18 cellular contexts compared by ENCODE assay signal in the genomic region with DNA sequence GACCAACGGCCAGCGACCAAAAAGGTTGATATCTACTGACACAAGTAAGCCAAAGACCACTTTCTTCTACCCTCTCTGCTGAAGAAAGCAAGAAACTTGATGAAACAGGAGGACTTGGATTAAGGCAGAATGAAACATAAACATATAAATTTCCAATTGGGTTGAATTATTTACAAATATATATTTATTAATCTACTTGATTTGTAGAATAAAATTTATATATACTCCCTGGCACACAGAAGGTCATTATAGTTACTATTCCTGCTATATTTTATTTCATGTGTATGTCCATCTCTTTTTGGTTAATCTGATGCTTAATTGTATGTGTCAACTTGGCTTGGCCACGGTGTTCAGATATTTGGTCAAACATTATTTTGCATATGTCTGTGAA. TPM values are rescaled to one million over a fixed set of nuclear protein-coding genes. Genes with fewer than 3 reads are reported as not detected.
DNase-seq lines count a peak whose midpoint lies in the region; ATAC-seq and TF ChIP-seq lines count a peak whose summit lies in the region.
"Had no signal": no experiment of that assay in that cellular context is flagged by ENCODE, and none has a peak within 500 bp of the region (broad histone marks: within the 10 kb centered on the region; RNA-seq: fewer than 3 reads in every experiment).

No MANE protein-coding gene starts in this region.

- RAD21 ChIA-PET in HCT116 (lab: Charles Lee; ENCODE audit: low non-redundant PET in 1 of 2, low total read pairs in 2 of 2, uncharacterized antibody in 2 of 2, unreplicated experiment in 2 of 2) = no interaction called here

- peaks cover 2% of the 10 kb centered on the region for H3K36me3 Mint-ChIP-seq in progenitor cell of endocrine pancreas (ENCODE audit: insufficient read depth)
- H3K36me3 Mint-ChIP-seq in activated T-helper 2 cell treated with anti-CD3 and anti-CD28 coated beads, Interferon-gamma antibody, Interleukin-2, Interleukin-4, amounts not matched to agents 10 μg/mL and 5 μg/mL and 100 μg/mL, durations not matched to agents 14 hours and 24 hours and 36 hours (ENCODE audit: low read depth) = no peaks in the 10 kb centered on the region

- H4K20me1 ChIP-seq in HCT116 (ENCODE audit: insufficient read depth) (no peaks in the 10 kb centered on the region), fibroblast of lung (ENCODE audit: control insufficient read depth, extremely low read depth, insufficient read depth, low read length) (no peaks in the 10 kb centered on the region)

- H3K9me3 ChIP-seq in HCT116 (ENCODE audit: control insufficient read depth in 1 of 2, insufficient read depth in 1 of 2, low read depth in 1 of 2, low read length in 2 of 2) = no peaks in the 10 kb centered on the region
- H3K9me3 ChIP-seq in RWPE2 (ENCODE audit: severe bottlenecking) = no peaks in the 10 kb centered on the region
- no peaks in the 10 kb centered on the region for H3K9me3 ChIP-seq in fibroblast of lung (ENCODE audit: control insufficient read depth, insufficient read depth, low read depth, low read length)
- H3K9me3 ChIP-seq: BE2C had no signal

- TF ChIP-seq CTCF in HCT116 (IDR thresholded peaks at IDR 0.05 in 2 of 3, conservative IDR thresholded peaks at IDR 0.05 in 1 of 3; ENCODE audit: borderline replicate concordance in 1 of 3, insufficient read depth in 1 of 3, low read depth in 2 of 3, low read length in 2 of 3) (no peak), RWPE2 (IDR thresholded peaks at IDR 0.05; ENCODE audit: poor library complexity, severe bottlenecking) (no peak), fibroblast of lung (conservative IDR thresholded peaks at IDR 0.05 in 1 of 2, IDR thresholded peaks at IDR 0.05 in 1 of 2; ENCODE audit: low read depth in 1 of 2, low read length in 2 of 2) (no peak), progenitor cell of endocrine pancreas (IDR thresholded peaks at IDR 0.05; ENCODE audit: unreplicated experiment) (no peak), RWPE1 (conservative IDR thresholded peaks at IDR 0.05; ENCODE audit: low read depth) (no peak)

- 0 out of 2 replicates have a peak overlapping the region, but pooled peaks have one; percentile 13 for H3K4me2 ChIP-seq in HCT116 (ENCODE audit: low read length)
- H3K4me2 ChIP-seq in fibroblast of lung (ENCODE audit: extremely low read depth, insufficient read depth, low read length) = no peak overlapping the region

- DNase-seq in HCT116 (ENCODE audit: low read depth, low spot score) (no peak), RWPE2 (ENCODE audit: low spot score) (no peak), fibroblast of lung (ENCODE audit: low read depth in 2 of 2) (no peak), progenitor cell of endocrine pancreas (ENCODE audit: low spot score, unreplicated experiment) (no peak), RWPE1 (ENCODE audit: low spot score) (no peak)
- DNase-seq in activated T-helper 2 cell treated with anti-CD3 and anti-CD28 coated beads, Interferon-gamma antibody, Interleukin-2, Interleukin-4, amounts not matched to agents 10 μg/mL and 5 μg/mL and 100 μg/mL, durations not matched to agents 14 hours and 24 hours and 36 hours (ENCODE audit: low spot score) = no peak
- DNase-seq: BE2C; CD4-positive, alpha-beta T cell; DND-41; Karpas-422; MM.1S; NCI-H1092 treated with DMSO at 0.1 percent for 48 hours; NCI-H1694 treated with DMSO at 0.1 percent for 48 hours; NCI-H524 treated with DMSO at 0.1 percent for 48 hours; SHP77 treated with DMSO at 0.1 percent for 48 hours had no signal

- no peaks in the 10 kb centered on the region for H3K27me3 Mint-ChIP-seq in progenitor cell of endocrine pancreas
- H3K27me3 Mint-ChIP-seq in activated T-helper 2 cell treated with anti-CD3 and anti-CD28 coated beads, Interferon-gamma antibody, Interleukin-2, Interleukin-4, amounts not matched to agents 10 μg/mL and 5 μg/mL and 100 μg/mL, durations not matched to agents 14 hours and 24 hours and 36 hours (ENCODE audit: low read depth) = peaks cover 31% of the 10 kb centered on the region

- intact Hi-C loops in HCT116 (cut with micrococcal nuclease) = no loop called here
- intact Hi-C loops in activated T-helper 2 cell treated with anti-CD3 and anti-CD28 coated beads, Interferon-gamma antibody, Interleukin-2, Interleukin-4, amounts not matched to agents 10 μg/mL and 5 μg/mL and 100 μg/mL, durations not matched to agents 14 hours and 24 hours and 36 hours (cut with micrococcal nuclease) = no loop called here

- H3K4me1 ChIP-seq in HCT116 (ENCODE audit: control insufficient read depth in 1 of 2, insufficient read depth in 2 of 2, low read length in 2 of 2) (peaks cover 7 to 28% of the 10 kb centered on the region in 2 experiments), RWPE2 (ENCODE audit: insufficient read depth, poor library complexity, severe bottlenecking) (peaks cover 25% of the 10 kb centered on the region), fibroblast of lung (ENCODE audit: control insufficient read depth, extremely low read depth, insufficient read depth, low read length) (peaks cover 4% of the 10 kb centered on the region)
- H3K4me1 ChIP-seq: BE2C had no signal

- peaks cover 16% of the 10 kb centered on the region for H3K9me3 Mint-ChIP-seq in progenitor cell of endocrine pancreas (ENCODE audit: low read depth)
- no peaks in the 10 kb centered on the region for H3K9me3 Mint-ChIP-seq in activated T-helper 2 cell treated with anti-CD3 and anti-CD28 coated beads, Interferon-gamma antibody, Interleukin-2, Interleukin-4, amounts not matched to agents 10 μg/mL and 5 μg/mL and 100 μg/mL, durations not matched to agents 14 hours and 24 hours and 36 hours
- H3K9me3 Mint-ChIP-seq: CD4-positive, alpha-beta T cell had no signal

- H3K4me3 Mint-ChIP-seq in progenitor cell of endocrine pancreas (ENCODE audit: low read depth) = no peak overlapping the region
- no peak overlapping the region for H3K4me3 Mint-ChIP-seq in activated T-helper 2 cell treated with anti-CD3 and anti-CD28 coated beads, Interferon-gamma antibody, Interleukin-2, Interleukin-4, amounts not matched to agents 10 μg/mL and 5 μg/mL and 100 μg/mL, durations not matched to agents 14 hours and 24 hours and 36 hours (ENCODE audit: low read depth)
- H3K4me3 Mint-ChIP-seq: CD4-positive, alpha-beta T cell had no signal

- CTCF ChIA-PET in HCT116 (lab: Charles Lee) = no interaction called here
- CTCF ChIA-PET in RWPE1 (lab: Yijun Ruan, JAX) = no interaction called here

- H3K4me3 ChIP-seq in HCT116 (replicated peaks in 1 of 2; ENCODE audit: low read depth in 1 of 2, low read length in 2 of 2) = no peak overlapping the region
- no peak overlapping the region for H3K4me3 ChIP-seq in RWPE2 (ENCODE audit: severe bottlenecking)
- no peak overlapping the region for H3K4me3 ChIP-seq in fibroblast of lung (replicated peaks in 1 of 4; ENCODE audit: control extremely low read depth in 1 of 4, insufficient read depth in 1 of 4, low read depth in 3 of 4, low read length in 4 of 4)
- H3K4me3 ChIP-seq: GM12878 had no signal

- no peaks in the 10 kb centered on the region for H3K27me3 ChIP-seq in HCT116 (ENCODE audit: insufficient read depth, low read length)
- H3K27me3 ChIP-seq in RWPE2 (ENCODE audit: insufficient read depth, poor library complexity, severe bottlenecking) = no peaks in the 10 kb centered on the region
- no peaks in the 10 kb centered on the region for H3K27me3 ChIP-seq in fibroblast of lung (ENCODE audit: control insufficient read depth, insufficient read depth, low read length)

- H3K79me2 ChIP-seq in HCT116 (ENCODE audit: insufficient read depth, low read length) = peaks cover 8% of the 10 kb centered on the region
- H3K79me2 ChIP-seq in fibroblast of lung (ENCODE audit: control insufficient read depth, insufficient read depth, low read length) = peaks cover 8% of the 10 kb centered on the region

- no peak for TF ChIP-seq RAD21 in HCT116 (IDR thresholded peaks at IDR 0.05; ENCODE audit: low read depth)

- H3K36me3 ChIP-seq in HCT116 (ENCODE audit: control insufficient read depth in 1 of 2, insufficient read depth in 2 of 2, low read length in 2 of 2) = no peaks in the 10 kb centered on the region
- H3K36me3 ChIP-seq in RWPE2 (ENCODE audit: low read depth) = no peaks in the 10 kb centered on the region
- H3K36me3 ChIP-seq in fibroblast of lung (ENCODE audit: control insufficient read depth, insufficient read depth, low read length) = no peaks in the 10 kb centered on the region
- H3K36me3 ChIP-seq: BE2C had no signal

- POLR2A ChIA-PET in HCT116 (lab: Charles Lee) (no interaction called here), RWPE1 (lab: Yijun Ruan, JAX; ENCODE audit: low non-redundant PET) (no interaction called here)

- ATAC-seq in HCT116 (no peak), RWPE2 (ENCODE audit: low read depth) (no peak), HG02981 (IDR thresholded peaks at IDR 0.05; ENCODE audit: unreplicated experiment) (no peak), GM19395 (IDR thresholded peaks at IDR 0.05; ENCODE audit: unreplicated experiment) (no peak)
- ATAC-seq: GM12878 had no signal

- no peak overlapping the region for H3K9ac ChIP-seq in HCT116 (ENCODE audit: low read length)
- H3K9ac ChIP-seq in fibroblast of lung (ENCODE audit: insufficient read depth, low read length) = no peak overlapping the region

- TF ChIP-seq POLR2A in HCT116 (IDR thresholded peaks at IDR 0.05; ENCODE audit: borderline replicate concordance, extremely low read depth, insufficient read depth, insufficient read length) = no peak

- peaks cover 33% of the 10 kb centered on the region for H3K4me1 Mint-ChIP-seq in progenitor cell of endocrine pancreas (ENCODE audit: low read depth)
- H3K4me1 Mint-ChIP-seq in activated T-helper 2 cell treated with anti-CD3 and anti-CD28 coated beads, Interferon-gamma antibody, Interleukin-2, Interleukin-4, amounts not matched to agents 10 μg/mL and 5 μg/mL and 100 μg/mL, durations not matched to agents 14 hours and 24 hours and 36 hours (ENCODE audit: low read depth) = peaks cover 2% of the 10 kb centered on the region

- H3K27ac ChIP-seq in HCT116 (ENCODE audit: low read depth, low read length) = no peak overlapping the region
- H3K27ac ChIP-seq in RWPE2 (ENCODE audit: poor library complexity, severe bottlenecking) = peak overlapping the region; percentile 98
- peak overlapping the region; percentile 74 for H3K27ac ChIP-seq in fibroblast of lung (ENCODE audit: insufficient read depth, low read length)
- no peak overlapping the region for H3K27ac ChIP-seq in RWPE1

- H3K27ac Mint-ChIP-seq in progenitor cell of endocrine pancreas = peak overlapping the region; percentile 87
- no peak overlapping the region for H3K27ac Mint-ChIP-seq in activated T-helper 2 cell treated with anti-CD3 and anti-CD28 coated beads, Interferon-gamma antibody, Interleukin-2, Interleukin-4, amounts not matched to agents 10 μg/mL and 5 μg/mL and 100 μg/mL, durations not matched to agents 14 hours and 24 hours and 36 hours
- H3K27ac Mint-ChIP-seq: CD4-positive, alpha-beta T cell had no signal

- peak overlapping the region; percentile 16 for H2AFZ ChIP-seq in HCT116 (ENCODE audit: low read depth, low read length, poor library complexity, severe bottlenecking)
- H2AFZ ChIP-seq in fibroblast of lung (ENCODE audit: low read length) = no peak overlapping the region

- H3K9me2 ChIP-seq in HCT116 (ENCODE audit: insufficient read depth) = no peaks in the 10 kb centered on the region

- no TSS peak for BruUV-seq in HCT116 (replicated peaks; lab: Mats Ljungman, UMichigan)

RNA-seq across cellular contexts. Expression of a gene that starts 4.2 kb away (rescaled TPM):
- total RNA-seq in HCT116 (2021; ENCODE audit: unreplicated experiment) (67.9 TPM), fibroblast of lung (30.0 and 49.9 TPM in 2 replicates), progenitor cell of endocrine pancreas (126 and 139 TPM in 2 replicates)
- polyA plus RNA-seq in HCT116 (2012) = 11.8 and 16.8 TPM in 2 replicates
- polyA plus RNA-seq in fibroblast of lung = 23.4 and 67.2 TPM in 2 replicates
- polyA plus RNA-seq in fibroblast of lung (2012) = 10.2 and 29.9 TPM in 2 replicates
- 25.1 and 56.7 TPM in 2 replicates for polyA minus RNA-seq in fibroblast of lung (ENCODE audit: low replicate concordance)
- 0.07 TPM in 1 of 2 replicates, not detected in the other for total RNA-seq in activated T-helper 2 cell treated with anti-CD3 and anti-CD28 coated beads, Interferon-gamma antibody, Interleukin-2, Interleukin-4, amounts not matched to agents 10 μg/mL and 5 μg/mL and 100 μg/mL, durations not matched to agents 14 hours and 24 hours and 36 hours

Comparison
In these comparisons a context has a peak if more than half of its experiments do, and no peak if none do; other contexts are left out.
1. H3K27ac ChIP-seq: peak in RWPE2 (single experiment) and fibroblast of lung (single experiment); none in HCT116 (single experiment) and RWPE1 (single experiment).
2. RNA of a gene that starts 4.2 kb away (total RNA-seq): 126 to 139 TPM in progenitor cell of endocrine pancreas, 67.9 TPM in HCT116 (single experiment) and 30.0 to 49.9 TPM in fibroblast of lung; 0.07 TPM in activated T-helper 2 cell treated with anti-CD3 and anti-CD28 coated beads, Interferon-gamma antibody, Interleukin-2, Interleukin-4, amounts not matched to agents 10 μg/mL and 5 μg/mL and 100 μg/mL, durations not matched to agents 14 hours and 24 hours and 36 hours; every median in the first group is over 10 times any median in the second.